Comparison of ENCODE assay signal across 1 cellular context in the genomic region with DNA sequence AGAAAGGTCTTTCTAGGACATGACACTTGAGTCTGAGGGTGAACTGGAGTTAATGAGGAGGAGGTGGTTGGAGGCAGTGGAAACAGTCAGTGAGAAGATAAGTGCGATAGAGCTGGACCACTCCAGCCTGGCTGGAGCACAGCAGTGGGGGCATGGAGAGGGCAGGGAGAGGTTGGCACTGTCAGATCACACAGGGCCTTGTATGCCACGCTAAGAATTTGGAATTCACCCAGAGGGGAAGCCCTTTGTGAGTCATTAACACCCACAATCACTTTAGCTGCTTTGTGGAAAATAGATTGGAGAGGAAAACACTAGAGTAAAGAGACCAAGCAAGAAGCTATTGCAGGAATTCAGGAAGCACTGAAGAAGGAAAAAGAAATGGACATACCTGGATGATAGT.
TF ChIP-seq lines count a peak whose summit lies in the region.

No MANE protein-coding gene starts in this region.

TF ChIP-seq in H1, 55 proteins besides CTCF, POLR2A, EP300 and RAD21 (continued from another document):
- TF ChIP-seq RBBP5 (IDR thresholded peaks at IDR 0.05; ENCODE audit: borderline replicate concordance, low read depth, low read length) = no peak
- TF ChIP-seq SIN3A (conservative IDR thresholded peaks at IDR 0.05 in 1 of 2, IDR thresholded peaks at IDR 0.05 in 1 of 2; ENCODE audit: low read depth in 1 of 2, low read length in 2 of 2) = no peak
- TF ChIP-seq KDM4A (IDR thresholded peaks at IDR 0.05; ENCODE audit: low read depth, low read length, severe bottlenecking) = no peak
- no peak for TF ChIP-seq GTF2F1 (IDR thresholded peaks at IDR 0.05; ENCODE audit: borderline replicate concordance, low read depth, low read length)
- no peak for TF ChIP-seq BRCA1 (IDR thresholded peaks at IDR 0.05; ENCODE audit: low read depth, low read length)
- no peak for TF ChIP-seq ASH2L (IDR thresholded peaks at IDR 0.05; ENCODE audit: low read length)
TF ChIP-seq in H1: peak in this region for 0.
